24 cellular contexts compared by ENCODE assay signal in the genomic region with DNA sequence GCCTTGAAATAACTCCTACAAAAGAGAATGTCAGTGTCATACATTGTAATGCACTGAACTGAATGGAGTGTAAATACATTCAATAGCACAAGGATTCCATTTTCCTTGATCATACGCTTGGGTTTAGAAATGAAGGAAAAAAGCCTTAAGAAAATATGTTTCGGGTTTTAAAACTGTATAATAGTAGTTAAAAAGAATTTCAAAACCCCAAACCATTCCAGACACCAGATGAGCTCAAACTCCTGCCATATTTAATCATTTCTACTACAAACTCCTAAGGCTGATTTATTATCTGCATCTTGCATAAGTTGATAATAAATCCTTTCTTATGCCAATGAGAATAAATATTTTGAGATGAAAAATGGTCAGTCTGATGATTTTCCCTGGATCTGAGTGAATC.
"Had no signal": no experiment of that assay in that cellular context is flagged by ENCODE, and none has a peak within 500 bp of the region (broad histone marks: within the 10 kb centered on the region; RNA-seq: fewer than 3 reads in every experiment).

No MANE protein-coding gene starts in this region.

- H3K27me3 ChIP-seq: esophagus muscularis mucosa, left lung, pancreas, right atrium auricular region, spleen, thyroid gland, upper lobe of right lung had no signal

- H3K36me3 ChIP-seq: esophagus muscularis mucosa, left lung, pancreas, right atrium auricular region, spleen, thyroid gland, upper lobe of right lung had no signal

- H3K27ac Mint-ChIP-seq: activated CD4-positive, alpha-beta memory T cell treated with anti-CD3 and anti-CD28 coated beads, Interleukin-2, amount 10 ng/mL, durations not matched to agents 7 days and 5 days; activated naive CD4-positive, alpha-beta T cell treated with anti-CD3 and anti-CD28 coated beads, Interleukin-2, amount 10 ng/mL, durations not matched to agents 7 days and 5 days; activated naive CD8-positive, alpha-beta T cell treated with anti-CD3 and anti-CD28 coated beads, Interleukin-2, amount 50 U/mL, for 24 hours; effector memory CD8-positive, alpha-beta T cell; mesothelial cell of epicardium; naive thymus-derived CD8-positive, alpha-beta T cell had no signal

- H3K9me3 ChIP-seq: esophagus muscularis mucosa, left lung, pancreas, psoas muscle, right atrium auricular region, spleen, thyroid gland, upper lobe of right lung had no signal

- H3K9me3 Mint-ChIP-seq: activated CD4-positive, alpha-beta memory T cell treated with anti-CD3 and anti-CD28 coated beads, Interleukin-2, amount 10 ng/mL, durations not matched to agents 7 days and 5 days; activated naive CD4-positive, alpha-beta T cell treated with anti-CD3 and anti-CD28 coated beads, Interleukin-2, amount 10 ng/mL, durations not matched to agents 7 days and 5 days; activated naive CD8-positive, alpha-beta T cell treated with anti-CD3 and anti-CD28 coated beads, Interleukin-2, amount 50 U/mL, for 24 hours; effector memory CD8-positive, alpha-beta T cell; mesothelial cell of epicardium; naive thymus-derived CD8-positive, alpha-beta T cell had no signal

- ATAC-seq: activated naive CD8-positive, alpha-beta T cell treated with anti-CD3 and anti-CD28 coated beads, Interleukin-2, amount 50 U/mL, for 24 hours; effector memory CD8-positive, alpha-beta T cell; left lung; naive thymus-derived CD8-positive, alpha-beta T cell; pancreas; psoas muscle; upper lobe of right lung had no signal

- H3K4me3 Mint-ChIP-seq: activated CD4-positive, alpha-beta memory T cell treated with anti-CD3 and anti-CD28 coated beads, Interleukin-2, amount 10 ng/mL, durations not matched to agents 7 days and 5 days; activated naive CD4-positive, alpha-beta T cell treated with anti-CD3 and anti-CD28 coated beads, Interleukin-2, amount 10 ng/mL, durations not matched to agents 7 days and 5 days; activated naive CD8-positive, alpha-beta T cell treated with anti-CD3 and anti-CD28 coated beads, Interleukin-2, amount 50 U/mL, for 24 hours; effector memory CD8-positive, alpha-beta T cell; mesothelial cell of epicardium; naive thymus-derived CD8-positive, alpha-beta T cell had no signal

- DNase-seq: activated CD4-positive, alpha-beta memory T cell treated with anti-CD3 and anti-CD28 coated beads, Interleukin-2, amount 10 ng/mL, durations not matched to agents 7 days and 5 days; activated CD4-positive, alpha-beta T cell treated with anti-CD3 and anti-CD28 coated beads for 48 hours; activated effector memory CD4-positive, alpha-beta T cell treated with anti-CD3 and anti-CD28 coated beads, Interleukin-2, amount 50 U/mL, for 16 hours; activated naive CD4-positive, alpha-beta T cell treated with anti-CD3 and anti-CD28 coated beads, Interleukin-2, amount 10 ng/mL, durations not matched to agents 7 days and 5 days; activated naive CD8-positive, alpha-beta T cell treated with anti-CD3 and anti-CD28 coated beads, Interleukin-2, amount 50 U/mL, for 24 hours; aorta; central memory CD4-positive, alpha-beta T cell; effector memory CD8-positive, alpha-beta T cell; foreskin melanocyte; hippocampal formation; kidney glomerular epithelial cell; left lung; naive thymus-derived CD8-positive, alpha-beta T cell; pancreas; psoas muscle; spleen; stimulated activated CD4-positive, alpha-beta T cell treated with anti-CD3 and anti-CD28 coated beads, Interleukin-4, amount 100 ng/mL, for 24 hours; stimulated activated naive CD4-positive, alpha-beta T cell treated with Interleukin-2 at 50 U/mL for 16 hours; thyroid gland; upper lobe of right lung had no signal

- H3K27ac ChIP-seq: esophagus muscularis mucosa, left lung, pancreas, psoas muscle, right atrium auricular region, spleen, thyroid gland, upper lobe of right lung had no signal

- H3K4me1 ChIP-seq: pancreas had no signal

- H3K4me3 ChIP-seq: esophagus muscularis mucosa, left lung, lung, pancreas, psoas muscle, right atrium auricular region, spleen, thyroid gland, upper lobe of right lung had no signal

- H3K36me3 Mint-ChIP-seq: activated naive CD4-positive, alpha-beta T cell treated with anti-CD3 and anti-CD28 coated beads, Interleukin-2, amount 10 ng/mL, durations not matched to agents 7 days and 5 days; mesothelial cell of epicardium; naive thymus-derived CD8-positive, alpha-beta T cell had no signal
